ENCODE assay signal across 8 cellular contexts in genomic region chr5:164013077-164013670, GRCh38.
A peak's percentile ranks its signal among the peaks of the same experiment; 100 is the strongest.
DNase-seq lines count a peak whose midpoint lies in the region; ATAC-seq and TF ChIP-seq lines count a peak whose summit lies in the region.
"Had no signal": no experiment of that assay in that cellular context is flagged by ENCODE, and none has a peak within 500 bp of the region (broad histone marks: within the 10 kb centered on the region; RNA-seq: fewer than 3 reads in every experiment).

No MANE protein-coding gene starts in this region.

- no peaks in the 10 kb centered on the region for H3K4me1 Mint-ChIP-seq in activated CD8-positive, alpha-beta T cell treated with anti-CD3 and anti-CD28 coated beads, Interleukin-2, amount 10 ng/mL, durations not matched to agents 7 days and 5 days (ENCODE audit: low read depth)

- CTCF ChIA-PET in activated CD8-positive, alpha-beta T cell treated with anti-CD3 and anti-CD28 coated beads, Interleukin-2, amount 10 ng/mL, durations not matched to agents 7 days and 5 days (lab: Charles Lee) = interaction anchor here (0.7 to 1.0 kb wide), 5 partner anchors 9 to 957 kb away, joined by 3 to 8 read pairs (median 4); no protein-coding TSS in a partner anchor

- H3K27me3 Mint-ChIP-seq in activated CD8-positive, alpha-beta T cell treated with anti-CD3 and anti-CD28 coated beads, Interleukin-2, amount 10 ng/mL, durations not matched to agents 7 days and 5 days (ENCODE audit: low read depth) = no peaks in the 10 kb centered on the region
- H3K27me3 Mint-ChIP-seq: dendritic cell treated with granulocyte-macrophage colony-stimulating factor and Interleukin-4, amounts not matched to agents 40 ng/mL and 50 ng/mL, for 4 days had no signal

- H3K36me3 ChIP-seq in left ventricle myocardium inferior (no peaks in the 10 kb centered on the region), sigmoid colon (no peaks in the 10 kb centered on the region)

- H3K9me3 Mint-ChIP-seq in activated CD8-positive, alpha-beta T cell treated with anti-CD3 and anti-CD28 coated beads, Interleukin-2, amount 10 ng/mL, durations not matched to agents 7 days and 5 days (ENCODE audit: insufficient read depth) = no peaks in the 10 kb centered on the region
- H3K9me3 Mint-ChIP-seq: dendritic cell treated with granulocyte-macrophage colony-stimulating factor and Interleukin-4, amounts not matched to agents 40 ng/mL and 50 ng/mL, for 4 days had no signal

- no peak overlapping the region for H3K4me3 Mint-ChIP-seq in activated CD8-positive, alpha-beta T cell treated with anti-CD3 and anti-CD28 coated beads, Interleukin-2, amount 10 ng/mL, durations not matched to agents 7 days and 5 days
- H3K4me3 Mint-ChIP-seq: dendritic cell treated with granulocyte-macrophage colony-stimulating factor and Interleukin-4, amounts not matched to agents 40 ng/mL and 50 ng/mL, for 4 days had no signal

- 48 to 56% methylated on average over 6 of the region's 6 CpGs for whole genome bisulfite sequencing in sigmoid colon, 2 donors

- H3K27me3 ChIP-seq in left ventricle myocardium inferior (ENCODE audit: low read depth) (peaks cover 9% of the 10 kb centered on the region), sigmoid colon (no peaks in the 10 kb centered on the region)

- TF ChIP-seq POLR2A in sigmoid colon (IDR thresholded peaks at IDR 0.05) = no peak

- H3K36me3 Mint-ChIP-seq in activated CD8-positive, alpha-beta T cell treated with anti-CD3 and anti-CD28 coated beads, Interleukin-2, amount 10 ng/mL, durations not matched to agents 7 days and 5 days (ENCODE audit: low read depth) = no peaks in the 10 kb centered on the region

- intact Hi-C loops in left ventricle myocardium inferior (cut with micrococcal nuclease) = loop anchor here (5.0 kb wide), 1 partner anchor 494 kb away; no protein-coding TSS in a partner anchor
- intact Hi-C loops in sigmoid colon (cut with DNase I) = loop anchor here (1.0 to 5.0 kb wide), 3 partner anchors 446 to 1194 kb away; no protein-coding TSS in a partner anchor

- H3K9me3 ChIP-seq in left ventricle myocardium inferior (replicated peaks) = no peaks in the 10 kb centered on the region
- no peaks in the 10 kb centered on the region for H3K9me3 ChIP-seq in sigmoid colon

- H3K27ac Mint-ChIP-seq in activated CD8-positive, alpha-beta T cell treated with anti-CD3 and anti-CD28 coated beads, Interleukin-2, amount 10 ng/mL, durations not matched to agents 7 days and 5 days = no peak overlapping the region
- H3K27ac Mint-ChIP-seq: dendritic cell treated with granulocyte-macrophage colony-stimulating factor and Interleukin-4, amounts not matched to agents 40 ng/mL and 50 ng/mL, for 4 days had no signal

- H3K27ac ChIP-seq in left ventricle myocardium inferior (replicated peaks) (no peak overlapping the region), sigmoid colon (no peak overlapping the region)

- peak; percentile 32 for DNase-seq in Daoy (ENCODE audit: low read depth)
- peak; percentile 65 for DNase-seq in NCI-H2227 (lab: John Stamatoyannopoulos, UW; ENCODE audit: unreplicated experiment)
- DNase-seq in activated CD8-positive, alpha-beta T cell treated with anti-CD3 and anti-CD28 coated beads, Interleukin-2, amount 10 ng/mL, durations not matched to agents 7 days and 5 days = peak; percentile 51
- DNase-seq in left ventricle myocardium inferior = no peak
- DNase-seq in sigmoid colon = peak; percentile 69

- peak; percentile 67 for ATAC-seq in GM19025 (IDR thresholded peaks at IDR 0.05; ENCODE audit: low read depth, unreplicated experiment)
- ATAC-seq in HG03095 (IDR thresholded peaks at IDR 0.05; ENCODE audit: unreplicated experiment) = peak; percentile 84
- no peak for ATAC-seq in activated CD8-positive, alpha-beta T cell treated with anti-CD3 and anti-CD28 coated beads, Interleukin-2, amount 10 ng/mL, durations not matched to agents 7 days and 5 days

- H3K4me1 ChIP-seq in left ventricle myocardium inferior = no peaks in the 10 kb centered on the region
- H3K4me1 ChIP-seq in sigmoid colon = peaks cover 0 to 17% (median 0%) of the 10 kb centered on the region in 4 donors

- TF ChIP-seq CTCF in left ventricle myocardium inferior (IDR thresholded peaks at IDR 0.05; ENCODE audit: borderline replicate concordance) = peak; percentile 73
- TF ChIP-seq CTCF in sigmoid colon (IDR thresholded peaks at IDR 0.05) = peak; percentile 24 to 73 (median 63)

- TF ChIP-seq EP300 in sigmoid colon (IDR thresholded peaks at IDR 0.05) = no peak

- POLR2A ChIA-PET in activated CD8-positive, alpha-beta T cell treated with anti-CD3 and anti-CD28 coated beads, Interleukin-2, amount 10 ng/mL, durations not matched to agents 7 days and 5 days (lab: Charles Lee) = no interaction called here

- H3K4me3 ChIP-seq in left ventricle myocardium inferior (no peak overlapping the region), sigmoid colon (no peak overlapping the region)
